ENCODE assay signal across 12 cellular contexts in genomic region chr4:119735136-119735770, GRCh38.
DNase-seq lines count a peak whose midpoint lies in the region; ATAC-seq and TF ChIP-seq lines count a peak whose summit lies in the region.
"Had no signal": no experiment of that assay in that cellular context is flagged by ENCODE, and none has a peak within 500 bp of the region (broad histone marks: within the 10 kb centered on the region; RNA-seq: fewer than 3 reads in every experiment).

No MANE protein-coding gene starts in this region.

- no peaks in the 10 kb centered on the region for H3K27me3 ChIP-seq in fibroblast of lung (ENCODE audit: control insufficient read depth, insufficient read depth, low read length)
- H3K27me3 ChIP-seq: BE2C had no signal

- H3K4me1 Mint-ChIP-seq in nephron progenitor cell, result peaks cover 47% of the 10 kb centered on the region
- H3K4me1 Mint-ChIP-seq in naive thymus-derived CD8-positive, alpha-beta T cell, result no peaks in the 10 kb centered on the region

- H3K36me3 Mint-ChIP-seq in nephron progenitor cell (ENCODE audit: low read depth), result no peaks in the 10 kb centered on the region
- no peaks in the 10 kb centered on the region for H3K36me3 Mint-ChIP-seq in naive thymus-derived CD8-positive, alpha-beta T cell

- H3K4me1 ChIP-seq in fibroblast of lung (ENCODE audit: control insufficient read depth, extremely low read depth, insufficient read depth, low read length), result peaks cover 42% of the 10 kb centered on the region
- H3K4me1 ChIP-seq: BE2C had no signal

- no peaks in the 10 kb centered on the region for H3K9me3 Mint-ChIP-seq in nephron progenitor cell
- peaks cover 0 to 2% (median 0%) of the 10 kb centered on the region in 9 donors for H3K9me3 Mint-ChIP-seq in naive thymus-derived CD8-positive, alpha-beta T cell
- H3K9me3 Mint-ChIP-seq: T-helper 1 cell treated with Interleukin-12 subunit alpha and Interleukin-12 subunit beta and Interleukin-4 antibody, amounts not matched to agents 30 μg/mL and 1 μg/mL, for 36 hours had no signal

- H3K27ac ChIP-seq in fibroblast of lung (ENCODE audit: insufficient read depth, low read length), result peak overlapping the region; percentile 72
- H3K27ac ChIP-seq: HL-60 had no signal

- no peak for ATAC-seq in GM21529 (IDR thresholded peaks at IDR 0.05; ENCODE audit: unreplicated experiment)
- no peak for ATAC-seq in naive thymus-derived CD8-positive, alpha-beta T cell

- no peak overlapping the region for H3K4me3 Mint-ChIP-seq in nephron progenitor cell
- no peak overlapping the region for H3K4me3 Mint-ChIP-seq in naive thymus-derived CD8-positive, alpha-beta T cell
- H3K4me3 Mint-ChIP-seq: T-helper 1 cell treated with Interleukin-12 subunit alpha and Interleukin-12 subunit beta and Interleukin-4 antibody, amounts not matched to agents 30 μg/mL and 1 μg/mL, for 36 hours had no signal

- TF ChIP-seq CTCF in fibroblast of lung (conservative IDR thresholded peaks at IDR 0.05 in 1 of 2, IDR thresholded peaks at IDR 0.05 in 1 of 2; ENCODE audit: low read depth in 1 of 2, low read length in 2 of 2) (no peak), nephron progenitor cell (IDR thresholded peaks at IDR 0.05) (no peak), GM10248 (IDR thresholded peaks at IDR 0.05; ENCODE audit: control extremely low read depth, extremely low read depth, low read depth, missing control alignments) (no peak)

- CTCF ChIA-PET in GM10248 (lab: Yijun Ruan, JAX), result no interaction called here

- no peaks in the 10 kb centered on the region for H4K20me1 ChIP-seq in fibroblast of lung (ENCODE audit: control insufficient read depth, extremely low read depth, insufficient read depth, low read length)

- no peak overlapping the region for H3K4me3 ChIP-seq in fibroblast of lung (replicated peaks in 1 of 4; ENCODE audit: control extremely low read depth in 1 of 4, insufficient read depth in 1 of 4, low read depth in 3 of 4, low read length in 4 of 4)

- H3K9me3 ChIP-seq in fibroblast of lung (ENCODE audit: control insufficient read depth, insufficient read depth, low read depth, low read length), result no peaks in the 10 kb centered on the region
- H3K9me3 ChIP-seq: BE2C had no signal

- no peak overlapping the region for H3K9ac ChIP-seq in fibroblast of lung (ENCODE audit: insufficient read depth, low read length)

- peak overlapping the region; percentile 96 for H3K27ac Mint-ChIP-seq in nephron progenitor cell
- no peak overlapping the region for H3K27ac Mint-ChIP-seq in naive thymus-derived CD8-positive, alpha-beta T cell
- H3K27ac Mint-ChIP-seq: T-helper 1 cell treated with Interleukin-12 subunit alpha and Interleukin-12 subunit beta and Interleukin-4 antibody, amounts not matched to agents 30 μg/mL and 1 μg/mL, for 36 hours had no signal

- no peaks in the 10 kb centered on the region for H3K36me3 ChIP-seq in fibroblast of lung (ENCODE audit: control insufficient read depth, insufficient read depth, low read length)
- H3K36me3 ChIP-seq: BE2C had no signal

- POLR2A ChIA-PET in naive thymus-derived CD8-positive, alpha-beta T cell (lab: Charles Lee), result no interaction called here
- POLR2A ChIA-PET in GM10248 (lab: Yijun Ruan, JAX), result no interaction called here

- no peak overlapping the region for H2AFZ ChIP-seq in fibroblast of lung (ENCODE audit: low read length)

- H3K27me3 Mint-ChIP-seq in nephron progenitor cell (ENCODE audit: low read depth, poor library complexity), result no peaks in the 10 kb centered on the region
- H3K27me3 Mint-ChIP-seq in naive thymus-derived CD8-positive, alpha-beta T cell, result peaks cover 0 to 17% (median 0%) of the 10 kb centered on the region in 5 donors

- no peaks in the 10 kb centered on the region for H3K79me2 ChIP-seq in fibroblast of lung (ENCODE audit: control insufficient read depth, insufficient read depth, low read length)

- DNase-seq in AG08396 (ENCODE audit: low spot score) (peak; percentile 50), RPMI7951 (ENCODE audit: low read depth) (peak; percentile 11), fibroblast of lung (ENCODE audit: low read depth in 2 of 2) (peak; percentile 99), nephron progenitor cell (no peak), GM10248 (ENCODE audit: extremely low spot score) (no peak)
- no peak for DNase-seq in effector CD4-positive, alpha-beta T cell
- no peak for DNase-seq in naive thymus-derived CD8-positive, alpha-beta T cell
- DNase-seq: BE2C, midbrain had no signal

- no peak overlapping the region for H3K4me2 ChIP-seq in fibroblast of lung (ENCODE audit: extremely low read depth, insufficient read depth, low read length)

Comparison
In these comparisons a context has a peak if more than half of its experiments do, and no peak if none do; other contexts are left out.
1. DNase-seq: peak in AG08396 (single experiment), RPMI7951 (single experiment) and fibroblast of lung (2 of 2); none in nephron progenitor cell (single experiment), effector CD4-positive, alpha-beta T cell (single experiment), naive thymus-derived CD8-positive, alpha-beta T cell (0 of 10) and GM10248 (single experiment).